Comparison of ENCODE assay signal across 9 cellular contexts in the genomic region with DNA sequence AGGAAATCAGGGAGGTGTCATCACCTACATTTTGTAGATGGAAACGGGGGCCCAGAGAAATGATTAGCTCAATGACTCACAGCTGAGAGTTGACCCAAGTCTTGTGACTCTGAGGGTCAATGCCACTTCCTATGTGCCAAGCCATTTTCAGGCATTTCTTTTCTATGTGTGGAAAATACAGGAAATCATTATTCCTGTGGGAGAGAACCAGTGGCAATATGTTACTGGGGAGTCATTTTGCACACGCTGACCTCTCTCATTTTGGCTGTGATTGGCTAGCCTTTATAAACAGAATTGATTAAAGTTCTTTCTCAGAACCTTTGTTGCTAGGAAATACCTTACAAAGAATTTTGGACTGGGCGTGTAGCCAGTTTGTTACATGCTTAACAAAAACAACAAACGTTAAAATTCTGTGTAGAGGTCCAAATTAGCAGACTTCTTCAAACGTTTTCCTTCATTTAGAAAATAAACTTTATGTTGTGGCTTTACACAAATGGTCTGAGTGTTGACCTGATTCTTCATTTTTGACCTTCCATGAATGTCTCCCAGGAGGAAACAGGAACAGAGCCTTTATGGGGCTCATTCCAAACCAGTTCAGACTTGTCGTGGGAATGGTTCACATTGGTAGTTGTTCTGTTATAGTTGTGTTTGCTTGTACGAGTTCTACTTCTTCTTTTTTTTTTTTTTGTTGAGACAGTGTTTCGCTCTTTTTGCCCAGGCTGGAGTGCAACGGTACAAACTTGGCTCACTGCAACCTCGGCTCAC. TPM values are rescaled to one million over a fixed set of nuclear protein-coding genes. Genes with fewer than 3 reads are reported as not detected.
A peak's percentile ranks its signal among the peaks of the same experiment; 100 is the strongest.
DNase-seq lines count a peak whose midpoint lies in the region; ATAC-seq and TF ChIP-seq lines count a peak whose summit lies in the region.
"Had no signal": no experiment of that assay in that cellular context is flagged by ENCODE, and none has a peak within 500 bp of the region (broad histone marks: within the 10 kb centered on the region; RNA-seq: fewer than 3 reads in every experiment).

No MANE protein-coding gene starts in this region.

- H3K9me3 ChIP-seq in Peyer's patch (no peaks in the 10 kb centered on the region), ovary (no peaks in the 10 kb centered on the region)

- DNase-seq in Caki2 (ENCODE audit: low read depth) (peak; percentile 87), Peyer's patch (no peak), fibroblast of peridontal ligament (ENCODE audit: extremely low read depth) (peak; percentile 99), ovary (peak in 4 of 5 donors; percentile 41 to 80 (median 65)), activated gamma-delta T cell treated with Interleukin-2 at 50 U/mL for 16 hours (no peak), NCI-H510A (lab: John Stamatoyannopoulos, UW) (no peak)
- no peak for DNase-seq in effector CD8-positive, alpha-beta T cell (lab: John Stamatoyannopoulos, UW)

- peak overlapping the region in 3 of 4 donors; percentile 12 to 16 (median 14) for H3K27ac ChIP-seq in Peyer's patch
- H3K27ac ChIP-seq in ovary: peak overlapping the region in 1 of 2 donors; percentile 47
- H3K27ac ChIP-seq: cardiac muscle cell had no signal

- in situ Hi-C loops in Caki2 (cut with HindIII; ENCODE audit: low pct_unique_long_range_greater_than_20kb, low sequenced_read_pairs): no loop called here

- peaks cover 0 to 23% (median 2%) of the 10 kb centered on the region in 4 donors for H3K4me1 ChIP-seq in Peyer's patch
- peaks cover 10% of the 10 kb centered on the region for H3K4me1 ChIP-seq in ovary (ENCODE audit: insufficient read depth)

- TF ChIP-seq POLR2A in Peyer's patch (IDR thresholded peaks at IDR 0.05): no peak
- no peak for TF ChIP-seq POLR2A in ovary (IDR thresholded peaks at IDR 0.05)

- intact Hi-C loops in ovary (cut with DNase I): no loop called here

- no peak for ATAC-seq in HG03139 (IDR thresholded peaks at IDR 0.05; ENCODE audit: unreplicated experiment)

- H3K27me3 ChIP-seq in Peyer's patch (no peaks in the 10 kb centered on the region), ovary (no peaks in the 10 kb centered on the region)
- H3K27me3 ChIP-seq: cardiac muscle cell had no signal

- H3K4me3 ChIP-seq in Peyer's patch: no peak overlapping the region
- no peak overlapping the region for H3K4me3 ChIP-seq in ovary
- H3K4me3 ChIP-seq: cardiac muscle cell had no signal

- H3K36me3 ChIP-seq in Peyer's patch (no peaks in the 10 kb centered on the region), ovary (no peaks in the 10 kb centered on the region)

- TF ChIP-seq CTCF in Peyer's patch (IDR thresholded peaks at IDR 0.05): no peak
- TF ChIP-seq CTCF in ovary (IDR thresholded peaks at IDR 0.05): no peak

- no peak for TF ChIP-seq EP300 in ovary (IDR thresholded peaks at IDR 0.05)

- WGBS in ovary, 3 donors: 2 to 11% (median 5%) methylated on average over 10 of the region's 10 CpGs

RNA-seq across cellular contexts. Expression of a gene that starts 11.4 kb away (rescaled TPM):
- total RNA-seq in Caki2 (2014; rRNA removed; shearing (Covaris generic); ENCODE audit: low replicate concordance): 1.7 and 4.8 TPM in 2 replicates
- total RNA-seq in Peyer's patch (10 to 100 TPM; 46.9 to 66.0 (median 49.4) TPM), ovary (10 to 100 TPM; 43.4 to 62.4 (median 46.5) TPM)
- 10 to 100 TPM; 23.5 to 37.1 TPM for polyA plus RNA-seq in ovary

Comparison
In these comparisons a context has a peak if more than half of its experiments do, and no peak if none do; other contexts are left out.
1. DNase-seq: peak in Caki2 (single experiment), fibroblast of peridontal ligament (single experiment) and ovary (4 of 5); none in Peyer's patch (0 of 3), effector CD8-positive, alpha-beta T cell (single experiment), activated gamma-delta T cell treated with Interleukin-2 at 50 U/mL for 16 hours (single experiment) and NCI-H510A (single experiment).